Comparison of ENCODE assay signal across 18 cellular contexts in genomic region chr5:115939059-115939458, GRCh38. TPM values are rescaled to one million over a fixed set of nuclear protein-coding genes. Genes with fewer than 3 reads are reported as not detected.
A peak's percentile ranks its signal among the peaks of the same experiment; 100 is the strongest.
DNase-seq lines count a peak whose midpoint lies in the region; ATAC-seq and TF ChIP-seq lines count a peak whose summit lies in the region.
"Had no signal": no experiment of that assay in that cellular context is flagged by ENCODE, and none has a peak within 500 bp of the region (broad histone marks: within the 10 kb centered on the region; RNA-seq: fewer than 3 reads in every experiment).

No MANE protein-coding gene starts in this region.

- H3K9me3 Mint-ChIP-seq in neural crest cell, result peaks cover 7% of the 10 kb centered on the region

- H3K9me3 ChIP-seq in IMR-90 (ENCODE audit: control insufficient read depth, insufficient read depth, low read length) (no peaks in the 10 kb centered on the region), adipocyte (ENCODE audit: control insufficient read depth, low read length) (no peaks in the 10 kb centered on the region), ovary (no peaks in the 10 kb centered on the region)
- H3K9me3 ChIP-seq: BE2C had no signal

- no peak for TF ChIP-seq RAD21 in IMR-90 (IDR thresholded peaks at IDR 0.05; ENCODE audit: low read length)

- no TSS peak for BruUV-seq in IMR-90 (replicated peaks; lab: Mats Ljungman, UMichigan)

- peaks cover 10% of the 10 kb centered on the region for H3K4me1 Mint-ChIP-seq in neural crest cell
- H3K4me1 Mint-ChIP-seq: CD4-positive, alpha-beta memory T cell had no signal

- H2BK5ac ChIP-seq in IMR-90 (ENCODE audit: low read depth, low read length, poor library complexity, severe bottlenecking), result no peak overlapping the region

- H3K4me2 ChIP-seq in IMR-90 (ENCODE audit: low read depth, low read length), result peak overlapping the region; percentile 24; the same call in 1 of the 2 replicates

- WGBS in IMR-90 (ENCODE audit: extremely low coverage in 2 of 2, insufficient read length in 1 of 2), 2 experiments, result no CpG with 5 or more reads among the region's 4 CpGs
- 59 to 72% (median 67%) methylated on average over 4 of the region's 4 CpGs for WGBS in ovary, 3 donors

- no peak overlapping the region for H3K4me3 ChIP-seq in IMR-90 (ENCODE audit: insufficient read depth, low read depth, low read length)
- no peak overlapping the region for H3K4me3 ChIP-seq in adipocyte (ENCODE audit: low read length)
- H3K4me3 ChIP-seq in ovary, result no peak overlapping the region

- TF ChIP-seq EP300 in ovary (IDR thresholded peaks at IDR 0.05), result no peak

- H3K36me3 ChIP-seq in IMR-90 (ENCODE audit: control insufficient read depth, insufficient read depth, low read length) (no peaks in the 10 kb centered on the region), adipocyte (ENCODE audit: control insufficient read depth, insufficient read depth, low read length, severe bottlenecking) (no peaks in the 10 kb centered on the region), ovary (no peaks in the 10 kb centered on the region)
- H3K36me3 ChIP-seq: BE2C had no signal

- H2BK20ac ChIP-seq in IMR-90 (ENCODE audit: low read depth, low read length), result no peak overlapping the region

- H3K4ac ChIP-seq in IMR-90 (ENCODE audit: low read depth, low read length), result 0 out of 2 replicates have a peak overlapping the region, but pooled peaks have one; percentile 0

- H3K36me3 Mint-ChIP-seq in neural crest cell (ENCODE audit: low read depth), result no peaks in the 10 kb centered on the region
- H3K36me3 Mint-ChIP-seq: CD4-positive, alpha-beta memory T cell; IgD-negative memory B cell had no signal

- no peaks in the 10 kb centered on the region for H3K79me1 ChIP-seq in IMR-90 (ENCODE audit: low read depth in 1 of 2, low read length in 2 of 2)

- H2AK9ac ChIP-seq in IMR-90 (replicated peaks; ENCODE audit: low read depth, low read length, poor library complexity), result no peak overlapping the region

- dilution Hi-C loops in IMR-90 (cut with HindIII; ENCODE audit: low sequenced_read_pairs, unreplicated experiment), result no loop called here

- H3K27me3 ChIP-seq in IMR-90 (ENCODE audit: control insufficient read depth, insufficient read depth, low read length), result no peaks in the 10 kb centered on the region
- no peaks in the 10 kb centered on the region for H3K27me3 ChIP-seq in adipocyte (replicated peaks; ENCODE audit: control insufficient read depth, insufficient read depth, low read length)
- no peaks in the 10 kb centered on the region for H3K27me3 ChIP-seq in ovary
- H3K27me3 ChIP-seq: BE2C had no signal

- POLR2A ChIA-PET in IMR-90 (lab: Charles Lee; ENCODE audit: unreplicated experiment), result no interaction called here

- H3K9me1 ChIP-seq in IMR-90 (ENCODE audit: insufficient read depth, low read length), result no peaks in the 10 kb centered on the region

- H3K27ac Mint-ChIP-seq in neural crest cell (ENCODE audit: unreplicated experiment), result peak overlapping the region; percentile 24
- H3K27ac Mint-ChIP-seq: CD4-positive, alpha-beta memory T cell; IgD-negative memory B cell had no signal

- no peak overlapping the region for H2AK5ac ChIP-seq in IMR-90 (ENCODE audit: low read depth, low read length)

- peak overlapping the region; percentile 57; the same call in 1 of the 2 replicates for H4K5ac ChIP-seq in IMR-90 (ENCODE audit: low read depth, low read length)

- no peak overlapping the region for H3K23ac ChIP-seq in IMR-90 (ENCODE audit: low read depth, low read length)

- H3K4me3 Mint-ChIP-seq in neural crest cell, result no peak overlapping the region
- H3K4me3 Mint-ChIP-seq: CD4-positive, alpha-beta memory T cell; IgD-negative memory B cell had no signal

- no peak overlapping the region; the same call in 1 of the 2 replicates for H3K9ac ChIP-seq in IMR-90 (ENCODE audit: low read depth, low read length)
- H3K9ac ChIP-seq in adipocyte (ENCODE audit: low read length), result no peak overlapping the region

- DNase-seq in ELR (ENCODE audit: low read depth) (peak; percentile 55), IMR-90 (no peak), adipocyte (ENCODE audit: low read depth) (peak; percentile 35), neural crest cell (ENCODE audit: low read depth, low spot score) (no peak), ovary (no peak), foreskin melanocyte (no peak), NCI-H82 (lab: John Stamatoyannopoulos, UW) (no peak)
- DNase-seq: BE2C; CD4-positive, alpha-beta memory T cell; DND-41; H7; MV-4-11; NCI-H1436; NCI-H2081; NCI-H2227 treated with DMSO at 0.1 percent for 48 hours; SHP77 had no signal

- H4K20me1 ChIP-seq in IMR-90 (ENCODE audit: insufficient read depth, low read length), result no peaks in the 10 kb centered on the region

- H2AFZ ChIP-seq in IMR-90 (replicated peaks; ENCODE audit: low read length, poor library complexity), result no peak overlapping the region

- intact Hi-C loops in IMR-90 (cut with micrococcal nuclease) (no loop called here), ovary (cut with DNase I) (no loop called here)

- no peak for TF ChIP-seq CTCF in IMR-90 (conservative IDR thresholded peaks at IDR 0.05; ENCODE audit: low read depth, low read length)
- TF ChIP-seq CTCF in neural crest cell (conservative IDR thresholded peaks at IDR 0.05), result no peak
- no peak for TF ChIP-seq CTCF in ovary (IDR thresholded peaks at IDR 0.05)

- CTCF ChIA-PET in IMR-90 (lab: Yijun Ruan, JAX), result no interaction called here

- no peak for TF ChIP-seq POLR2A in IMR-90 (IDR thresholded peaks at IDR 0.05; ENCODE audit: low read depth, low read length)
- no peak for TF ChIP-seq POLR2A in ovary (IDR thresholded peaks at IDR 0.05)

- ATAC-seq in IMR-90 (ENCODE audit: low read depth), result no peak; the same call in 1 of the 2 replicates
- no peak for ATAC-seq in HG02884 (IDR thresholded peaks at IDR 0.05; ENCODE audit: unreplicated experiment)

- no peak overlapping the region for H3K14ac ChIP-seq in IMR-90 (replicated peaks; ENCODE audit: low read depth, low read length)

- in situ Hi-C loops in IMR-90 (cut with MboI; ENCODE audit: low sequenced_read_pairs), result no loop called here

- peak overlapping the region; percentile 9; the same call in 1 of the 2 replicates for H2BK120ac ChIP-seq in IMR-90 (ENCODE audit: low read depth, low read length)

- H3K56ac ChIP-seq in IMR-90 (ENCODE audit: extremely low read depth, insufficient read depth, low read length), result no peak overlapping the region

- H4K91ac ChIP-seq in IMR-90 (ENCODE audit: insufficient read depth, low read depth, low read length), result no peak overlapping the region

- no peaks in the 10 kb centered on the region for H3K4me1 ChIP-seq in IMR-90 (ENCODE audit: control insufficient read depth, insufficient read depth, low read length)
- peaks cover 11% of the 10 kb centered on the region for H3K4me1 ChIP-seq in adipocyte (ENCODE audit: control insufficient read depth, insufficient read depth, low read length)
- H3K4me1 ChIP-seq in ovary (ENCODE audit: insufficient read depth), result no peaks in the 10 kb centered on the region
- H3K4me1 ChIP-seq: BE2C had no signal

- peak overlapping the region; percentile 25; the same call in 1 of the 2 replicates for H3K18ac ChIP-seq in IMR-90 (ENCODE audit: low read depth, low read length)

- no peaks in the 10 kb centered on the region for H3K27me3 Mint-ChIP-seq in neural crest cell (ENCODE audit: low read depth)

- H3K27ac ChIP-seq in IMR-90 (ENCODE audit: insufficient read depth, low read length) (no peak overlapping the region), ovary (no peak overlapping the region)

- peak overlapping the region in 1 of 2 experiments; percentile 3; a peak in 1 of 4 replicates for H4K8ac ChIP-seq in IMR-90 (ENCODE audit: low read depth in 2 of 2, low read length in 2 of 2)

- H2BK15ac ChIP-seq in IMR-90 (ENCODE audit: low read depth, low read length), result no peak overlapping the region

TF ChIP-seq in IMR-90, 13 proteins besides CTCF, POLR2A, EP300 and RAD21:
- TF ChIP-seq RCOR1 (IDR thresholded peaks at IDR 0.05; ENCODE audit: insufficient replicate concordance, low read length) (no peak), RFX5 (IDR thresholded peaks at IDR 0.05; ENCODE audit: low read depth, low read length) (no peak), CHD1 (IDR thresholded peaks at IDR 0.05; ENCODE audit: low read depth, low read length) (no peak), NFE2L2 (IDR thresholded peaks at IDR 0.05; ENCODE audit: low read depth, low read length) (no peak), BHLHE40 (IDR thresholded peaks at IDR 0.05; ENCODE audit: low read depth, low read length) (no peak), FOS (IDR thresholded peaks at IDR 0.05; ENCODE audit: low read depth, low read length) (no peak), ELK1 (IDR thresholded peaks at IDR 0.05; ENCODE audit: borderline replicate concordance, low read depth, low read length) (no peak), MAZ (IDR thresholded peaks at IDR 0.05; ENCODE audit: borderline replicate concordance, low read depth, low read length) (no peak), MAFK (IDR thresholded peaks at IDR 0.05; ENCODE audit: low read depth, low read length) (no peak), MXI1 (IDR thresholded peaks at IDR 0.05; ENCODE audit: borderline replicate concordance, low read depth, low read length) (no peak), SMC3 (IDR thresholded peaks at IDR 0.05; ENCODE audit: low read depth, low read length) (no peak), CEBPB (IDR thresholded peaks at IDR 0.05; ENCODE audit: low read depth, low read length) (no peak), USF2 (IDR thresholded peaks at IDR 0.05; ENCODE audit: low read depth, low read length) (no peak)

RNA-seq across cellular contexts. Expression of gene LVRN, which starts 23.2 kb away (rescaled TPM):
- total RNA-seq in IMR-90 (2012; rRNA removed), result under 0.01 and 0.18 TPM in 2 replicates
- 0.06 and 0.10 TPM in 2 replicates for polyA plus RNA-seq in IMR-90 (2012; rRNA removed)
- 0.01 TPM in 1 of 2 replicates, not detected in the other for polyA plus RNA-seq in IMR-90 (2012; cell fraction: cytosol; rRNA removed)
- polyA plus RNA-seq in IMR-90 (2012; cell fraction: nucleus; rRNA removed; ENCODE audit: low replicate concordance), result 0.02 and 0.76 TPM in 2 replicates
- 0.34 and 0.56 TPM in 2 replicates for total RNA-seq in neural crest cell
- total RNA-seq in ovary, result 1 to 10 TPM in 6 of 7 donors, under 1 TPM in 1; 0.53 to 5.6 (median 1.4) TPM
- 1 to 10 TPM; 1.6 to 2.7 TPM for polyA plus RNA-seq in ovary
- total RNA-seq: CD4-positive, alpha-beta memory T cell had no signal
- polyA plus RNA-seq: CD4-positive, alpha-beta memory T cell; IgD-negative memory B cell had no signal

Comparison
In these comparisons a context has a peak if more than half of its experiments do, and no peak if none do; other contexts are left out.
1. DNase-seq: peak in ELR (single experiment) and adipocyte (single experiment); none in IMR-90 (single experiment), neural crest cell (single experiment), ovary (0 of 5), foreskin melanocyte (single experiment) and NCI-H82 (single experiment).